In genomic region chr20:23009636-23010035, GRCh38 we compare ENCODE assay signal across 31 cellular contexts. TPM values are rescaled to one million over a fixed set of nuclear protein-coding genes. Genes with fewer than 3 reads are reported as not detected.
DNase-seq lines count a peak whose midpoint lies in the region; ATAC-seq and TF ChIP-seq lines count a peak whose summit lies in the region.
"Had no signal": no experiment of that assay in that cellular context is flagged by ENCODE, and none has a peak within 500 bp of the region (broad histone marks: within the 10 kb centered on the region; RNA-seq: fewer than 3 reads in every experiment).

No MANE protein-coding gene starts in this region.

- DNase-seq in right atrium auricular region (ENCODE audit: low spot score) (peak; percentile 43), cardiac septum (ENCODE audit: low spot score) (no peak), RWPE1 (ENCODE audit: low spot score) (no peak), vagina (ENCODE audit: extremely low spot score in 2 of 2) (peak; percentile 40 to 49), NCI-H524 treated with DMSO at 0.1 percent for 48 hours (lab: John Stamatoyannopoulos, UW) (no peak)
- DNase-seq: 8988T; activated CD8-positive, alpha-beta T cell treated with anti-CD3 and anti-CD28 coated beads, Interleukin-2, amount 10 ng/mL, durations not matched to agents 7 days and 5 days; AML-193; anterior cingulate cortex; CD4-positive, alpha-beta memory T cell; gastrocnemius medialis; HCEC 1CT; hypothalamus; left lung; naive B cell; NCI-H1092 treated with DMSO at 0.1 percent for 48 hours; NCI-H1930; NCI-H69; RPMI8226; stimulated activated naive CD8-positive, alpha-beta T cell treated with anti-CD3 and anti-CD28 coated beads, Interleukin-15, Interleukin-2, amounts not matched to agents 100 U/mL and 50 U/mL, for 24 hours had no signal

- H3K9me3 ChIP-seq in right atrium auricular region (no peaks in the 10 kb centered on the region), vagina (no peaks in the 10 kb centered on the region)
- H3K9me3 ChIP-seq: gastrocnemius medialis, left lung, neutrophil, prostate gland, thoracic aorta had no signal

- H3K4me1 ChIP-seq in right atrium auricular region (no peaks in the 10 kb centered on the region), vagina (no peaks in the 10 kb centered on the region)
- H3K4me1 ChIP-seq: gastrocnemius medialis, left lung, prostate gland had no signal

- H3K27ac ChIP-seq in right atrium auricular region: no peak overlapping the region
- H3K27ac ChIP-seq in RWPE1: peak overlapping the region; percentile 44; the same call in 1 of the 2 replicates
- H3K27ac ChIP-seq in vagina: no peak overlapping the region
- H3K27ac ChIP-seq: cardiac muscle cell, gastrocnemius medialis, left lung, neutrophil, prostate gland, thoracic aorta had no signal

- H3K4me3 ChIP-seq in right atrium auricular region: no peak overlapping the region
- no peak overlapping the region for H3K4me3 ChIP-seq in vagina
- H3K4me3 ChIP-seq: cardiac muscle cell, gastrocnemius medialis, left lung, prostate gland, thoracic aorta had no signal

- ATAC-seq in esophagus mucosa (peak; percentile 57), HG03159 (IDR thresholded peaks at IDR 0.05; ENCODE audit: unreplicated experiment) (no peak), GM18909 (IDR thresholded peaks at IDR 0.05; ENCODE audit: poor library complexity, unreplicated experiment) (no peak)
- ATAC-seq: activated CD8-positive, alpha-beta T cell treated with anti-CD3 and anti-CD28 coated beads, Interleukin-2, amount 10 ng/mL, durations not matched to agents 7 days and 5 days; activated naive CD4-positive, alpha-beta T cell treated with anti-CD3 and anti-CD28 coated beads, Interleukin-2, amount 50 U/mL, for 72 hours; gastrocnemius medialis; left lung; stimulated activated naive CD8-positive, alpha-beta T cell treated with anti-CD3 and anti-CD28 coated beads, Interleukin-15, Interleukin-2, amounts not matched to agents 100 U/mL and 50 U/mL, for 24 hours had no signal

- POLR2A ChIA-PET in RWPE1 (lab: Yijun Ruan, JAX; ENCODE audit: low non-redundant PET): no interaction called here

- CTCF ChIA-PET in RWPE1 (lab: Yijun Ruan, JAX): no interaction called here

- H3K36me3 ChIP-seq in right atrium auricular region (no peaks in the 10 kb centered on the region), vagina (no peaks in the 10 kb centered on the region)
- H3K36me3 ChIP-seq: cardiac muscle cell, gastrocnemius medialis, left lung, neutrophil, prostate gland, thoracic aorta had no signal

- TF ChIP-seq CTCF in right atrium auricular region (IDR thresholded peaks at IDR 0.05) (no peak), RWPE1 (conservative IDR thresholded peaks at IDR 0.05; ENCODE audit: low read depth) (no peak), vagina (IDR thresholded peaks at IDR 0.05) (no peak)

- no peaks in the 10 kb centered on the region for H3K27me3 ChIP-seq in right atrium auricular region
- H3K27me3 ChIP-seq in vagina: no peaks in the 10 kb centered on the region
- H3K27me3 ChIP-seq: cardiac muscle cell, gastrocnemius medialis, left lung, neutrophil had no signal

- no peak for TF ChIP-seq POLR2A in vagina (IDR thresholded peaks at IDR 0.05)

- intact Hi-C loops in cardiac septum (cut with DNase I) (no loop called here), vagina (cut with DNase I) (no loop called here)

RNA-seq across cellular contexts. Expression of gene SSTR4, which starts 25.5 kb away (rescaled TPM):
- not detected for total RNA-seq in right atrium auricular region
- total RNA-seq in cardiac septum: not detected
- total RNA-seq in esophagus mucosa: not detected
- not detected for total RNA-seq in vagina
- total RNA-seq: activated CD8-positive, alpha-beta T cell treated with anti-CD3 and anti-CD28 coated beads, Interleukin-2, amount 10 ng/mL, durations not matched to agents 7 days and 5 days; activated naive CD4-positive, alpha-beta T cell treated with anti-CD3 and anti-CD28 coated beads, Interleukin-2, amount 50 U/mL, for 72 hours; activated T-helper 2 cell treated with anti-CD3 and anti-CD28 coated beads, Interferon-gamma antibody, Interleukin-2, Interleukin-4, amounts not matched to agents 10 μg/mL and 5 μg/mL and 100 μg/mL, durations not matched to agents 14 hours and 24 hours and 36 hours; cardiac muscle cell; CD4-positive, alpha-beta memory T cell; gastrocnemius medialis; left lung; prostate gland; skeletal muscle tissue; T-helper 1 cell treated with Interleukin-12 subunit alpha and Interleukin-12 subunit beta and Interleukin-4 antibody, amounts not matched to agents 30 ng/mL and 1 ng/mL, for 36 hours; thoracic aorta had no signal

RNA-seq across cellular contexts. Expression of gene THBD, which starts 39.8 kb away (rescaled TPM):
- total RNA-seq in right atrium auricular region (10 to 100 TPM; 37.0 to 96.7 TPM), cardiac septum (27.0 TPM), esophagus mucosa (46.5 TPM), vagina (76.9 TPM)
- total RNA-seq: activated CD8-positive, alpha-beta T cell treated with anti-CD3 and anti-CD28 coated beads, Interleukin-2, amount 10 ng/mL, durations not matched to agents 7 days and 5 days; activated naive CD4-positive, alpha-beta T cell treated with anti-CD3 and anti-CD28 coated beads, Interleukin-2, amount 50 U/mL, for 72 hours; activated T-helper 2 cell treated with anti-CD3 and anti-CD28 coated beads, Interferon-gamma antibody, Interleukin-2, Interleukin-4, amounts not matched to agents 10 μg/mL and 5 μg/mL and 100 μg/mL, durations not matched to agents 14 hours and 24 hours and 36 hours; T-helper 1 cell treated with Interleukin-12 subunit alpha and Interleukin-12 subunit beta and Interleukin-4 antibody, amounts not matched to agents 30 ng/mL and 1 ng/mL, for 36 hours had no signal

Comparison
In these comparisons a context has a peak if more than half of its experiments do, and no peak if none do; other contexts are left out.
1. DNase-seq: peak in right atrium auricular region (single experiment) and vagina (2 of 2); none in cardiac septum (single experiment), RWPE1 (single experiment) and NCI-H524 treated with DMSO at 0.1 percent for 48 hours (single experiment).